In genomic region chr7:5046397-5046732, GRCh38 we compare ENCODE assay signal across 8 cellular contexts. TPM values are rescaled to one million over a fixed set of nuclear protein-coding genes. Genes with fewer than 3 reads are reported as not detected.
DNase-seq lines count a peak whose midpoint lies in the region; ATAC-seq and TF ChIP-seq lines count a peak whose summit lies in the region.
"Not testable (repeated sequence)": the region's sequence is repeated elsewhere in the genome, so short reads cannot be mapped to it uniquely, and the experiment has no call there.

No MANE protein-coding gene starts in this region.

- H3K27ac Mint-ChIP-seq in activated CD8-positive, alpha-beta memory T cell treated with anti-CD3 and anti-CD28 coated beads, Interleukin-2, amount 10 ng/mL, durations not matched to agents 7 days and 5 days: peak overlapping the region; percentile 90

- intact Hi-C loops in left ventricle myocardium inferior (cut with micrococcal nuclease); spleen (cut with DNase I; ENCODE audit: low total_unique reads): not testable (repeated sequence)

- not testable (repeated sequence) for H3K27me3 Mint-ChIP-seq in activated CD8-positive, alpha-beta memory T cell treated with anti-CD3 and anti-CD28 coated beads, Interleukin-2, amount 10 ng/mL, durations not matched to agents 7 days and 5 days

- CTCF ChIA-PET in AG04449 (lab: Yijun Ruan, JAX): not testable (repeated sequence)
- CTCF ChIA-PET in activated CD8-positive, alpha-beta memory T cell treated with anti-CD3 and anti-CD28 coated beads, Interleukin-2, amount 10 ng/mL, durations not matched to agents 7 days and 5 days (lab: Charles Lee): interaction anchor here (1.6 to 1.9 kb wide), 2 partner anchors 72 to 73 kb away, joined by 8 to 15 read pairs; no protein-coding TSS in a partner anchor

- not testable (repeated sequence) for DNase-seq in AG04449 (ENCODE audit: low read depth, low spot score); NT2/D1 (ENCODE audit: low read depth, low spot score); left ventricle myocardium inferior; spleen
- DNase-seq in H7: peak; percentile 21
- peak; percentile 48 for DNase-seq in activated CD8-positive, alpha-beta memory T cell treated with anti-CD3 and anti-CD28 coated beads, Interleukin-2, amount 10 ng/mL, durations not matched to agents 7 days and 5 days
- peak; percentile 5 for DNase-seq in choroid plexus epithelial cell (ENCODE audit: low read depth)

- not testable (repeated sequence) for H3K36me3 ChIP-seq in H7 (replicated peaks; ENCODE audit: control insufficient read depth, insufficient read depth, low read length)
- H3K36me3 ChIP-seq in NT2/D1 (ENCODE audit: insufficient read depth, insufficient read length, low read length): peaks cover 32% of the 10 kb centered on the region
- H3K36me3 ChIP-seq in left ventricle myocardium inferior: peaks cover 34% of the 10 kb centered on the region
- peaks cover 0 to 21% of the 10 kb centered on the region in 2 donors for H3K36me3 ChIP-seq in muscle layer of duodenum (ENCODE audit: control insufficient read depth in 1 of 2, insufficient read depth in 2 of 2, low read length in 2 of 2)
- H3K36me3 ChIP-seq in spleen: peaks cover 0 to 34% (median 26%) of the 10 kb centered on the region in 6 donors

- H3K4me1 ChIP-seq in NT2/D1 (ENCODE audit: insufficient read depth, insufficient read length); muscle layer of duodenum (ENCODE audit: control insufficient read depth in 1 of 2, insufficient read depth in 2 of 2, low read length in 2 of 2): not testable (repeated sequence)
- H3K4me1 ChIP-seq in left ventricle myocardium inferior (peaks cover 25% of the 10 kb centered on the region), spleen (peaks cover 0 to 33% (median 7%) of the 10 kb centered on the region in 6 donors)

- peak overlapping the region; percentile 89 for H3K4me3 Mint-ChIP-seq in activated CD8-positive, alpha-beta memory T cell treated with anti-CD3 and anti-CD28 coated beads, Interleukin-2, amount 10 ng/mL, durations not matched to agents 7 days and 5 days

- peak overlapping the region; percentile 98 for H3K9ac ChIP-seq in NT2/D1 (ENCODE audit: insufficient read length, low read depth)

- H3K4me3 ChIP-seq in AG04449 (ENCODE audit: low read depth, low read length) (peak overlapping the region; percentile 75), H7 (ENCODE audit: insufficient read depth, low read depth, low read length) (peak overlapping the region; percentile 79), NT2/D1 (ENCODE audit: insufficient read length, low read depth) (peak overlapping the region; percentile 86), choroid plexus epithelial cell (ENCODE audit: low read depth, low read length) (peak overlapping the region; percentile 79), left ventricle myocardium inferior (peak overlapping the region; percentile 92), muscle layer of duodenum (ENCODE audit: low read depth in 1 of 2, low read length in 2 of 2) (peak overlapping the region; percentile 52 to 88), spleen (peak overlapping the region; percentile 64 to 96 (median 80))

- peaks cover 38% of the 10 kb centered on the region for H3K36me3 Mint-ChIP-seq in activated CD8-positive, alpha-beta memory T cell treated with anti-CD3 and anti-CD28 coated beads, Interleukin-2, amount 10 ng/mL, durations not matched to agents 7 days and 5 days

- peaks cover 30% of the 10 kb centered on the region for H3K4me1 Mint-ChIP-seq in activated CD8-positive, alpha-beta memory T cell treated with anti-CD3 and anti-CD28 coated beads, Interleukin-2, amount 10 ng/mL, durations not matched to agents 7 days and 5 days

- H3K27me3 ChIP-seq in H7 (ENCODE audit: control insufficient read depth, insufficient read depth, low read length); NT2/D1 (ENCODE audit: insufficient read depth, insufficient read length); left ventricle myocardium inferior (ENCODE audit: low read depth); muscle layer of duodenum (ENCODE audit: low read depth, low read length); spleen (replicated peaks in 1 of 7): not testable (repeated sequence)

- POLR2A ChIA-PET in AG04449 (lab: Yijun Ruan, JAX): not testable (repeated sequence)

- peak overlapping the region; percentile 89 for H3K27ac ChIP-seq in left ventricle myocardium inferior (replicated peaks)
- H3K27ac ChIP-seq in muscle layer of duodenum (ENCODE audit: low read length): not testable (repeated sequence)
- peak overlapping the region; percentile 84 to 93 (median 90) for H3K27ac ChIP-seq in spleen

- H3K9me3 Mint-ChIP-seq in activated CD8-positive, alpha-beta memory T cell treated with anti-CD3 and anti-CD28 coated beads, Interleukin-2, amount 10 ng/mL, durations not matched to agents 7 days and 5 days (ENCODE audit: low read depth): not testable (repeated sequence)

- ATAC-seq in activated CD8-positive, alpha-beta memory T cell treated with anti-CD3 and anti-CD28 coated beads, Interleukin-2, amount 10 ng/mL, durations not matched to agents 7 days and 5 days: not testable (repeated sequence)

- not testable (repeated sequence) for TF ChIP-seq CTCF in AG04449 (IDR thresholded peaks at IDR 0.05; ENCODE audit: insufficient read depth, low read length, missing control alignments); choroid plexus epithelial cell (conservative IDR thresholded peaks at IDR 0.05; ENCODE audit: low read depth, low read length); left ventricle myocardium inferior (IDR thresholded peaks at IDR 0.05; ENCODE audit: borderline replicate concordance); spleen (IDR thresholded peaks at IDR 0.05 in 8 of 11, conservative IDR thresholded peaks at IDR 0.05 in 3 of 11)

- not testable (repeated sequence) for TF ChIP-seq POLR2A in spleen (IDR thresholded peaks at IDR 0.05)

- peaks cover 16% of the 10 kb centered on the region for H3K9me3 ChIP-seq in NT2/D1 (ENCODE audit: insufficient read depth, low read length)
- peaks cover 11% of the 10 kb centered on the region for H3K9me3 ChIP-seq in left ventricle myocardium inferior (replicated peaks)
- not testable (repeated sequence) for H3K9me3 ChIP-seq in muscle layer of duodenum (ENCODE audit: control insufficient read depth in 1 of 2, low read length in 2 of 2)
- peaks cover 0 to 16% (median 14%) of the 10 kb centered on the region in 8 donors for H3K9me3 ChIP-seq in spleen

- WGBS in spleen, 5 donors: 0 to 3% (median 1%) methylated on average over 18 to 20 of the region's 20 CpGs

RNA-seq across cellular contexts. Expression of gene RBAK, which starts 0.7 kb away (rescaled TPM):
- total RNA-seq in H7 (2014; rRNA removed; shearing (Covaris generic)): 5.8 and 11.3 TPM in 2 replicates
- 10 to 100 TPM; 11.0 to 11.9 TPM for total RNA-seq in activated CD8-positive, alpha-beta memory T cell treated with anti-CD3 and anti-CD28 coated beads, Interleukin-2, amount 10 ng/mL, durations not matched to agents 7 days and 5 days
- total RNA-seq in left ventricle myocardium inferior: 8.4 TPM
- 10 to 100 TPM; 11.8 to 17.1 (median 13.3) TPM for total RNA-seq in spleen
- polyA plus RNA-seq in spleen: 1 to 10 TPM; 3.3 to 3.7 (median 3.6) TPM
